In the genomic region with DNA sequence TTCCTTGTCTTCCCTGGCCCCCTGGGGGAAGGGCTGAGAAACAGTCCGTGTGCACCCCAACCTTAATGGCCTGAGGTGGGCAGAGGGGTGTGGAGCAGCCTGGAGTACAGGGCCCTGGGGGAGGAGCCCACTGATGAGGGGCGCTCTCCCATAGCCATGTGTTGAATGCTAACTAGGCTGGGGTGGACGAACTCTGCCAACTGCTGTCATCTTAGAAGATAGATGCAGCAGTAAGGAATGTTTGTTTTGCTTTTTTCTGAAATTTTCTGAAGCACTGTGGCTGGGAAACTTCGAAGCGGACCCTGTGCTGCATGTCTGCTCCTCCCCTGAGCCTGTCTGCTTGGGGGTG, we compare ENCODE assay signal across 8 cellular contexts. TPM values are rescaled to one million over a fixed set of nuclear protein-coding genes. Genes with fewer than 3 reads are reported as not detected.
DNase-seq lines count a peak whose midpoint lies in the region; ATAC-seq, FAIRE-seq and TF ChIP-seq lines count a peak whose summit lies in the region.

No MANE protein-coding gene starts in this region.

- H3K9me3 Mint-ChIP-seq in dendritic cell treated with granulocyte-macrophage colony-stimulating factor and Interleukin-4, amounts not matched to agents 40 ng/mL and 50 ng/mL, for 4 days: no peaks in the 10 kb centered on the region
- H3K9me3 Mint-ChIP-seq in natural killer cell treated with Interleukin-12 subunit alpha and Interleukin-12 subunit beta and Interleukin-15 and Interleukin-18, amount 100 ng/mL, for 72 hours: peaks cover 2% of the 10 kb centered on the region

- H3K27ac Mint-ChIP-seq in dendritic cell treated with granulocyte-macrophage colony-stimulating factor and Interleukin-4, amounts not matched to agents 40 ng/mL and 50 ng/mL, for 4 days: peak overlapping the region; percentile 88
- H3K27ac Mint-ChIP-seq in natural killer cell treated with Interleukin-12 subunit alpha and Interleukin-12 subunit beta and Interleukin-15 and Interleukin-18, amount 100 ng/mL, for 72 hours: peak overlapping the region; percentile 100

- no peak for DNase-seq in Right ventricle myocardium superior
- no peak for DNase-seq in cardiac septum (ENCODE audit: low spot score)
- DNase-seq in natural killer cell treated with Interleukin-12 subunit alpha and Interleukin-12 subunit beta and Interleukin-15 and Interleukin-18, amount 100 ng/mL, for 72 hours (ENCODE audit: low spot score): no peak
- DNase-seq in D721Med (ENCODE audit: insufficient read length, low spot score): no peak

- FAIRE-seq in D721Med (lab: Jason Lieb, UNC): no peak

- no peak for TF ChIP-seq CTCF in D721Med (IDR thresholded peaks at IDR 0.05; ENCODE audit: insufficient read depth, missing control alignments)

- H3K27me3 Mint-ChIP-seq in dendritic cell treated with granulocyte-macrophage colony-stimulating factor and Interleukin-4, amounts not matched to agents 40 ng/mL and 50 ng/mL, for 4 days: no peaks in the 10 kb centered on the region
- H3K27me3 Mint-ChIP-seq in natural killer cell treated with Interleukin-12 subunit alpha and Interleukin-12 subunit beta and Interleukin-15 and Interleukin-18, amount 100 ng/mL, for 72 hours: no peaks in the 10 kb centered on the region

- peaks cover 90% of the 10 kb centered on the region for H3K36me3 Mint-ChIP-seq in dendritic cell treated with granulocyte-macrophage colony-stimulating factor and Interleukin-4, amounts not matched to agents 40 ng/mL and 50 ng/mL, for 4 days (ENCODE audit: low read depth)
- H3K36me3 Mint-ChIP-seq in natural killer cell treated with Interleukin-12 subunit alpha and Interleukin-12 subunit beta and Interleukin-15 and Interleukin-18, amount 100 ng/mL, for 72 hours: peaks cover 15% of the 10 kb centered on the region

- H3K4me3 Mint-ChIP-seq in dendritic cell treated with granulocyte-macrophage colony-stimulating factor and Interleukin-4, amounts not matched to agents 40 ng/mL and 50 ng/mL, for 4 days: peak overlapping the region; percentile 17
- peak overlapping the region; percentile 85 for H3K4me3 Mint-ChIP-seq in natural killer cell treated with Interleukin-12 subunit alpha and Interleukin-12 subunit beta and Interleukin-15 and Interleukin-18, amount 100 ng/mL, for 72 hours

- peaks cover 92% of the 10 kb centered on the region for H3K4me1 Mint-ChIP-seq in dendritic cell treated with granulocyte-macrophage colony-stimulating factor and Interleukin-4, amounts not matched to agents 40 ng/mL and 50 ng/mL, for 4 days (ENCODE audit: low read depth)
- peaks cover 68 to 82% of the 10 kb centered on the region in 2 donors for H3K4me1 Mint-ChIP-seq in natural killer cell treated with Interleukin-12 subunit alpha and Interleukin-12 subunit beta and Interleukin-15 and Interleukin-18, amount 100 ng/mL, for 72 hours (ENCODE audit: low read depth in 2 of 2)

- intact Hi-C loops in Right ventricle myocardium superior (cut with DNase I): loop anchor here (5.0 kb wide), 2 partner anchors 40 to 100 kb away; partner anchors contain the start of gene SUSD6
- intact Hi-C loops in cardiac septum (cut with DNase I): loop anchor here (10.0 kb wide), 1 partner anchor 47 kb away; no protein-coding TSS in a partner anchor
- intact Hi-C loops in dendritic cell treated with granulocyte-macrophage colony-stimulating factor and Interleukin-4, amounts not matched to agents 40 ng/mL and 50 ng/mL, for 4 days (cut with micrococcal nuclease): loop anchor here (5.0 kb wide), 2 partner anchors 60 to 100 kb away; partner anchors contain the start of gene SUSD6

- peak; percentile 7 for ATAC-seq in Right ventricle myocardium superior (ENCODE audit: poor library complexity)
- no peak for ATAC-seq in natural killer cell treated with Interleukin-12 subunit alpha and Interleukin-12 subunit beta and Interleukin-15 and Interleukin-18, amount 100 ng/mL, for 72 hours
- ATAC-seq in GM18858 (IDR thresholded peaks at IDR 0.05; ENCODE audit: unreplicated experiment): no peak
- no peak for ATAC-seq in GM21390 (IDR thresholded peaks at IDR 0.05; ENCODE audit: unreplicated experiment)
- no peak for ATAC-seq in GM19395 (IDR thresholded peaks at IDR 0.05; ENCODE audit: unreplicated experiment)

RNA-seq across cellular contexts. Expression of gene SRSF5, which starts 54.8 kb away (rescaled TPM):
- 134 TPM for total RNA-seq in Right ventricle myocardium superior
- total RNA-seq in cardiac septum: 206 TPM
- total RNA-seq in natural killer cell treated with Interleukin-12 subunit alpha and Interleukin-12 subunit beta and Interleukin-15 and Interleukin-18, amount 100 ng/mL, for 72 hours: 100 to 1,000 TPM; 317 to 354 TPM
